ENCODE assay signal across 5 cellular contexts in the genomic region with DNA sequence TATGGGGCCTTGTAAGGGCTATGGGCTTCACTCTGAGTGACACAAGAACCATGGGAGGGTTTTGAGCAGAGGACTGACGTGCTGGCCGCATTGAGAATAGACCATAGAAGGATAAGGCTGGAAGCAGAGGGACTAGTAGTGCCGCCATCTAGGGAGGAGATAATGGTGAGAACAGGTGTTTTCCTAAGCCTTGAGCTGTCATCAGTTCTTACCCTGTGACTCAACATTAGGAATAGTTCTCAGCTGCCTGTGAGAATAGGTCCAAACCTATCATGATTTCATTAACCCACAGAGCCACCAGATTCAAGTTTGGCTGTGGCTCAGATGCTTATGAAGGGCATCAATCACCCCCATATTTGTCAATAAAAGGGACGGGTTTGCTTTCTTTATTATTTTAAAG.
"Had no signal": no experiment of that assay in that cellular context is flagged by ENCODE, and none has a peak within 500 bp of the region (broad histone marks: within the 10 kb centered on the region; RNA-seq: fewer than 3 reads in every experiment).

No MANE protein-coding gene starts in this region.

- H3K27ac ChIP-seq: HL-60 had no signal

- ATAC-seq: GM23338, HepG2 had no signal

- H3K4me2 ChIP-seq: GM23338 had no signal

- H2AFZ ChIP-seq: GM23338 had no signal

- DNase-seq: H9, HCEC 1CT had no signal

- H3K4me3 ChIP-seq: GM23338 had no signal
